ENCODE assay signal across 8 cellular contexts in the genomic region with DNA sequence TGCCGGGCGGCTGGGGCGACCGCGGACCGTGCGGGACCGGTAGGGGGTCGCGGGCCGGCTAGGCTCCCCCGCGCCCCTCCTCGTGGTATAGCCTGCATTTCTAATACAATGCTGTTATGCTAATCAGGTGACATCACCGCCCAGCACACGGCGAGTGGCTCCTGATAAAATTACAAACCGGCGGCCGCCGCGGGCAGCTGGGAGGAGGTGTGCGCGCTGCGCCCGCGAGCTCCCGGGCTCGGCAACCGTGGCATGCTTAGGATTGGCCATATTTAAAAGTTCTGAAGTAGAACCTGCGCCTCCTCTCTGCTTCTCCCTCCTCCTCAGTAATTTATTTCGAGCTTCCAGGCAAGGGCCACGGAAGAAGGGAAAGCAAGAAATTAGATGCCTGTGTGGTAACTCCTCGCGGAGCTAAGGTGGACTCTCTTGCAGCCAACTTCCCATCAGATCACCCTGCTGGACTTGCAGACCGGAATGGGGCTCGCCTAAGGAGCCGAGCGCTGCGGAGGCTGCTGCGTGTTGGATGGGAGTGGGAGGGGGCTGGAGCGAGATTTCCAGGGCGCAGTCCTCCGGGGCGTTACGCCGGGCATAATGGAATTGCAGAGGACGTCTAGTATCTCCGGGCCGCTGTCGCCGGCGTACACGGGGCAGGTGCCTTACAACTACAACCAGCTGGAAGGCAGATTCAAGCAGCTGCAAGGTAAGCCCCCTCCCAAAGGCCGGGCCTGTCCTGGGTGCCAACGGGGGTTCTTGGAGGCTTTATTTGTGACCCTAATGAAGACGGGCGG.
DNase-seq lines count a peak whose midpoint lies in the region; ATAC-seq and TF ChIP-seq lines count a peak whose summit lies in the region.

No MANE protein-coding gene starts in this region.

- H3K9me2 ChIP-seq in hepatocyte (replicated peaks; ENCODE audit: insufficient read depth), result no peaks in the 10 kb centered on the region

- intact Hi-C loops in adrenal gland (cut with DNase I), result no loop called here
- intact Hi-C loops in gastrocnemius medialis (cut with DNase I; ENCODE audit: low total_unique reads), result no loop called here

- H3K27ac ChIP-seq in adrenal gland (peak overlapping the region; percentile 91 to 98 (median 96)), hepatocyte (peak overlapping the region; percentile 98), gastrocnemius medialis (peak overlapping the region; percentile 73 to 87 (median 78))

- H3K4me3 ChIP-seq in adrenal gland (peak overlapping the region; percentile 50 to 92 (median 68)), hepatocyte (peak overlapping the region; percentile 68), gastrocnemius medialis (peak overlapping the region; percentile 51 to 71 (median 52))

- WGBS in adrenal gland, 4 donors, result 0 to 3% (median 1%) methylated on average over 23 to 58 of the region's 58 CpGs
- 1% methylated on average over 58 of the region's 58 CpGs for WGBS in hepatocyte (ENCODE audit: low lambda C conversion rate, missing lambda C conversion rate)

- TF ChIP-seq POLR2A in adrenal gland (IDR thresholded peaks at IDR 0.05), result peak in 1 of 2 donors; percentile 91
- no peak for TF ChIP-seq POLR2A in gastrocnemius medialis (IDR thresholded peaks at IDR 0.05)

- peak; percentile 60 to 68 for ATAC-seq in gastrocnemius medialis

- H3K4me2 ChIP-seq in hepatocyte, result peak overlapping the region; percentile 86

- H3K27me3 ChIP-seq in adrenal gland (no peaks in the 10 kb centered on the region), hepatocyte (no peaks in the 10 kb centered on the region), gastrocnemius medialis (no peaks in the 10 kb centered on the region)

- peaks cover 18% of the 10 kb centered on the region for H4K20me1 ChIP-seq in hepatocyte (ENCODE audit: insufficient read depth, poor library complexity, severe bottlenecking)

- DNase-seq in G401 (ENCODE audit: low spot score) (peak; percentile 56), H4 (ENCODE audit: low spot score) (peak; percentile 11), LoVo (ENCODE audit: low spot score) (peak; percentile 75), SW 1271 (lab: John Stamatoyannopoulos, UW) (peak; percentile 13 to 67), adrenal gland (peak; percentile 71 to 89 (median 82)), hepatocyte (ENCODE audit: low spot score) (peak; percentile 84), gastrocnemius medialis (peak in 1 of 2 donors; percentile 38), Ammon's horn (ENCODE audit: low spot score) (no peak)

- TF ChIP-seq CTCF in adrenal gland (IDR thresholded peaks at IDR 0.05) (no peak), hepatocyte (IDR thresholded peaks at IDR 0.05; ENCODE audit: poor library complexity) (no peak), gastrocnemius medialis (IDR thresholded peaks at IDR 0.05 in 4 of 5, conservative IDR thresholded peaks at IDR 0.05 in 1 of 5) (no peak)

- H3K4me1 ChIP-seq in adrenal gland (replicated peaks in 1 of 2) (peaks cover 35 to 69% of the 10 kb centered on the region in 2 donors), hepatocyte (ENCODE audit: insufficient read depth) (peaks cover 25% of the 10 kb centered on the region), gastrocnemius medialis (peaks cover 41 to 56% of the 10 kb centered on the region in 2 donors)

- in situ Hi-C loops in G401 (cut with HindIII; ENCODE audit: low sequenced_read_pairs) (no loop called here), gastrocnemius medialis (cut with MboI; ENCODE audit: low sequenced_read_pairs in 4 of 4) (no loop called here)

- H3K36me3 ChIP-seq in adrenal gland (replicated peaks in 1 of 2), result no peaks in the 10 kb centered on the region
- H3K36me3 ChIP-seq in hepatocyte (replicated peaks; ENCODE audit: insufficient read depth, low read depth), result no peaks in the 10 kb centered on the region
- H3K36me3 ChIP-seq in gastrocnemius medialis, result no peaks in the 10 kb centered on the region

- H3K9me3 ChIP-seq in adrenal gland (replicated peaks in 1 of 3), result no peaks in the 10 kb centered on the region
- no peaks in the 10 kb centered on the region for H3K9me3 ChIP-seq in hepatocyte (ENCODE audit: low read depth)
- H3K9me3 ChIP-seq in gastrocnemius medialis, result no peaks in the 10 kb centered on the region

- no peak overlapping the region for H2AFZ ChIP-seq in hepatocyte

- peaks cover 91% of the 10 kb centered on the region for H3K79me2 ChIP-seq in hepatocyte
